Comparison of ENCODE assay signal across 8 cellular contexts in genomic region chr3:169765281-169765624, GRCh38. TPM values are rescaled to one million over a fixed set of nuclear protein-coding genes. Genes with fewer than 3 reads are reported as not detected.
DNase-seq lines count a peak whose midpoint lies in the region; ATAC-seq and TF ChIP-seq lines count a peak whose summit lies in the region.

No MANE protein-coding gene starts in this region.

- TF ChIP-seq CTCF in NB4 (IDR thresholded peaks at IDR 0.05; ENCODE audit: low read depth, low read length) (no peak), neural crest cell (conservative IDR thresholded peaks at IDR 0.05) (no peak)

- H3K4me2 ChIP-seq in BLaER1 = peak overlapping the region; percentile 92

- H3K27ac ChIP-seq in BLaER1 (peak overlapping the region; percentile 93), ectodermal cell (ENCODE audit: insufficient read depth, low read depth, low read length, poor library complexity, severe bottlenecking) (no peak overlapping the region)

- 0 out of 2 replicates have a peak, but pooled peaks cover 11% of the 10 kb centered on the region for H3K4me1 ChIP-seq in BLaER1
- H3K4me1 ChIP-seq in ectodermal cell (ENCODE audit: control insufficient read depth, insufficient read depth, low read length) = no peaks in the 10 kb centered on the region

- H3K9ac ChIP-seq in BLaER1 = peak overlapping the region; percentile 90

- peak overlapping the region; percentile 86 for H3K27ac Mint-ChIP-seq in neural crest cell (ENCODE audit: unreplicated experiment)

- peak overlapping the region; percentile 84 for H3K4me3 ChIP-seq in BLaER1
- H3K4me3 ChIP-seq in NB4 (ENCODE audit: low read depth, low read length) = peak overlapping the region; percentile 13
- peak overlapping the region; percentile 42 for H3K4me3 ChIP-seq in ectodermal cell (ENCODE audit: insufficient read depth, low read depth, low read length)

- peaks cover 14% of the 10 kb centered on the region for H3K36me3 Mint-ChIP-seq in neural crest cell (ENCODE audit: low read depth)

- ATAC-seq in HG03378 (IDR thresholded peaks at IDR 0.05; ENCODE audit: unreplicated experiment) (no peak), GM19397 (IDR thresholded peaks at IDR 0.05; ENCODE audit: unreplicated experiment) (no peak), GM19351 (IDR thresholded peaks at IDR 0.05; ENCODE audit: unreplicated experiment) (no peak)

- H3K27me3 ChIP-seq in BLaER1 (peaks cover 25% of the 10 kb centered on the region; the same call in 1 of the 2 replicates), ectodermal cell (ENCODE audit: control insufficient read depth, insufficient read depth, low read length, poor library complexity, severe bottlenecking) (no peaks in the 10 kb centered on the region)

- peaks cover 20% of the 10 kb centered on the region for H3K9me3 Mint-ChIP-seq in neural crest cell

- no peak for DNase-seq in NB4 (ENCODE audit: low read depth)
- no peak for DNase-seq in neural crest cell (ENCODE audit: low read depth, low spot score)
- DNase-seq in AG20443 (ENCODE audit: low spot score) = no peak

- no peaks in the 10 kb centered on the region for H4K20me1 ChIP-seq in BLaER1

- H3K36me3 ChIP-seq in BLaER1 (no peaks in the 10 kb centered on the region), ectodermal cell (ENCODE audit: control insufficient read depth, insufficient read depth, low read length) (no peaks in the 10 kb centered on the region)

- TF ChIP-seq POLR2A in NB4 (IDR thresholded peaks at IDR 0.05; ENCODE audit: extremely low read depth, insufficient read length) = no peak

- H3K4me3 Mint-ChIP-seq in neural crest cell = peak overlapping the region; percentile 90

- WGBS in ectodermal cell, 2 experiments = 77 to 87% methylated on average over 6 of the region's 6 CpGs

- H3K9me3 ChIP-seq in BLaER1 (no peaks in the 10 kb centered on the region), ectodermal cell (ENCODE audit: control insufficient read depth, low read length) (no peaks in the 10 kb centered on the region)

- H3K27me3 Mint-ChIP-seq in neural crest cell (ENCODE audit: low read depth) = peaks cover 23% of the 10 kb centered on the region

- peaks cover 14% of the 10 kb centered on the region for H3K4me1 Mint-ChIP-seq in neural crest cell

RNA-seq across cellular contexts. Expression of gene TERC, which starts 0.4 kb away (rescaled TPM):
- polyA plus RNA-seq in ectodermal cell (2013, experiment 1 of 4) = 7.4 TPM
- 8.2 TPM for polyA plus RNA-seq in ectodermal cell (2013, experiment 2 of 4)
- polyA plus RNA-seq in ectodermal cell (2013, experiment 3 of 4) = 11.5 TPM
- 10.5 TPM for polyA plus RNA-seq in ectodermal cell (2013, experiment 4 of 4)
- total RNA-seq in neural crest cell = 16.2 and 19.5 TPM in 2 replicates

RNA-seq across cellular contexts. Expression of gene ACTRT3, which starts 4.1 kb away (rescaled TPM):
- 0.78 TPM for polyA plus RNA-seq in ectodermal cell (2013, experiment 1 of 4)
- 1.2 TPM for polyA plus RNA-seq in ectodermal cell (2013, experiment 2 of 4)
- polyA plus RNA-seq in ectodermal cell (2013, experiment 3 of 4) = 0.91 TPM
- polyA plus RNA-seq in ectodermal cell (2013, experiment 4 of 4) = 0.69 TPM
- total RNA-seq in neural crest cell = 1.5 TPM in 2 replicates

RNA-seq across cellular contexts. Expression of gene MYNN, which starts 7.9 kb away (rescaled TPM):
- polyA plus RNA-seq in ectodermal cell (2013, experiment 1 of 4) = 16.2 TPM
- 17.2 TPM for polyA plus RNA-seq in ectodermal cell (2013, experiment 2 of 4)
- 18.9 TPM for polyA plus RNA-seq in ectodermal cell (2013, experiment 3 of 4)
- 18.7 TPM for polyA plus RNA-seq in ectodermal cell (2013, experiment 4 of 4)
- 15.0 and 15.7 TPM in 2 replicates for total RNA-seq in neural crest cell

RNA-seq across cellular contexts. Expression of gene LRRIQ4, which starts 47.4 kb away (rescaled TPM):
- 0.22 TPM for polyA plus RNA-seq in ectodermal cell (2013, experiment 1 of 4)
- polyA plus RNA-seq in ectodermal cell (2013, experiment 2 of 4) = not detected
- polyA plus RNA-seq in ectodermal cell (2013, experiment 3 of 4) = not detected
- polyA plus RNA-seq in ectodermal cell (2013, experiment 4 of 4) = not detected
- total RNA-seq in neural crest cell = 0.12 and 0.16 TPM in 2 replicates

RNA-seq across cellular contexts. Expression of gene LRRC34, which starts 47.5 kb away (rescaled TPM):
- 12.0 TPM for polyA plus RNA-seq in ectodermal cell (2013, experiment 1 of 4)
- polyA plus RNA-seq in ectodermal cell (2013, experiment 2 of 4) = 18.2 TPM
- 12.0 TPM for polyA plus RNA-seq in ectodermal cell (2013, experiment 3 of 4)
- 12.3 TPM for polyA plus RNA-seq in ectodermal cell (2013, experiment 4 of 4)
- total RNA-seq in neural crest cell = 8.6 and 10.1 TPM in 2 replicates

Comparison
In these comparisons a context has a peak if more than half of its experiments do, and no peak if none do; other contexts are left out.
1. H3K4me3 ChIP-seq: peak in every context shown above with its lines; median percentile 84 in BLaER1; 42 in ectodermal cell; 13 in NB4.